Comparison of ENCODE assay signal across 21 cellular contexts in the genomic region with DNA sequence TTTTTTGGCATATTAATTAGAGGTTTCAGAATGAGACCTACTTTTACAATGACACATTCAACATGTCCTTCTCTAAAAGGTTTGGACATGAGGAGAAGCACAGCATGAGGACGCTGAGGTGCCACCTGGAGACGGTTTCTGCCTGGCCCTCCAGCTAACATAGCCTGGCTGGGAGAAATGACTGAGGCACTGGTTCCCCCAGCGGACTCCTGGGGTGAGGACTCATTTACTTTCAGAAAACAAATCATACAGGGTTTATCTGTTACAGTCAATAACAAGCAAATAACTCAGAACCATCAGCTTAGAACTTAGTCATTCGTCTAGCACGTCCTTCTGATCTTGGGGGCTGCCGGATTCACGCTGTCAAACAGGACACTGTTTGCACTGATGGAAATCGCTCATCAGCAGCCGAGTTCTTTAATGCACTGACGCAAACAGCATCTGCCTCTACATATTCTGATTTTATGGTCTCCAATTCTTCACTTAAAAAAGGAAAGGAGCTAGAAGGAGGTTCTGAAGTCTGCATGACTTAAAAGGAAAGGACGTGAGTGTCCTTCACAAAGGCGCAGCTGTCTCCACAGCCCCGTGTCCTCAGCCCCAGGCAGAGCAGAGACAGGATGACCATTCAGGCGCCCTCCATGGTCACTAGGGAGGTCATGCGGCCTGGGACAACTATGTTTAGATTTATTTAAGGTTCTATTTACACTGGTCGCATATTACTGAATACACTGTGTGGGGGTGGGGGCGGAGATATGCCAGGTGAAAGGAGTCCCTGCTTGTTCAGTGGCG. TPM values are rescaled to one million over a fixed set of nuclear protein-coding genes. Genes with fewer than 3 reads are reported as not detected.
A peak's percentile ranks its signal among the peaks of the same experiment; 100 is the strongest.
DNase-seq lines count a peak whose midpoint lies in the region; ATAC-seq, FAIRE-seq and TF ChIP-seq lines count a peak whose summit lies in the region.
"Had no signal": no experiment of that assay in that cellular context is flagged by ENCODE, and none has a peak within 500 bp of the region (broad histone marks: within the 10 kb centered on the region; RNA-seq: fewer than 3 reads in every experiment).

No MANE protein-coding gene starts in this region.

- H3K27ac ChIP-seq in OCI-LY1 (ENCODE audit: low read depth, low read length, poor library complexity, severe bottlenecking) (no peak overlapping the region), dorsolateral prefrontal cortex (peak overlapping the region in 54 of 59 donors; percentile 21 to 81 (median 60))
- H3K27ac ChIP-seq: colonic mucosa, hepatocyte, SJCRH30 had no signal

- no peak overlapping the region for H2AFZ ChIP-seq in OCI-LY1 (ENCODE audit: low read length)
- H2AFZ ChIP-seq: hepatocyte had no signal

- peaks cover 88% of the 10 kb centered on the region for H3K36me3 ChIP-seq in OCI-LY1 (ENCODE audit: insufficient read depth, low read length)

- H3K4me3 ChIP-seq in OCI-LY1 (ENCODE audit: low read depth, low read length, poor library complexity, severe bottlenecking) (no peak overlapping the region), dorsolateral prefrontal cortex (no peak overlapping the region)
- H3K4me3 ChIP-seq: colonic mucosa, HAP-1, hepatocyte, lung, SJCRH30 had no signal

- ATAC-seq in activated T-cell treated with anti-CD3 and anti-CD28 coated beads, Interleukin-2, amount 50 U/mL, for 72 hours (replicated peaks in 1 of 2): no peak
- ATAC-seq in stimulated activated effector memory CD8-positive, alpha-beta T cell treated with anti-CD3 and anti-CD28 coated beads, Interleukin-12 subunit alpha, Interleukin-12 subunit beta, amount 100 ng/mL, for 72 hours: peak; percentile 53
- ATAC-seq in HG02973 (IDR thresholded peaks at IDR 0.05; ENCODE audit: unreplicated experiment): no peak
- ATAC-seq: activated naive CD4-positive, alpha-beta T cell treated with anti-CD3 and anti-CD28 coated beads, Interleukin-2, amount 50 U/mL, for 72 hours had no signal

- TF ChIP-seq POLR2A in GM12891 (IDR thresholded peaks at IDR 0.05; ENCODE audit: low read depth, low read length): no peak

- no peak overlapping the region for H3K4me2 ChIP-seq in OCI-LY1 (ENCODE audit: low read length)
- H3K4me2 ChIP-seq: hepatocyte had no signal

- H3K79me2 ChIP-seq in OCI-LY1 (ENCODE audit: insufficient read depth, low read length): no peaks in the 10 kb centered on the region
- H3K79me2 ChIP-seq: hepatocyte had no signal

- peak overlapping the region; percentile 8 for H3K27ac Mint-ChIP-seq in activated T-cell treated with anti-CD3 and anti-CD28 coated beads, Interleukin-2, amount 50 U/mL, for 72 hours
- peak overlapping the region; percentile 81 for H3K27ac Mint-ChIP-seq in stimulated activated effector memory CD8-positive, alpha-beta T cell treated with anti-CD3 and anti-CD28 coated beads, Interleukin-12 subunit alpha, Interleukin-12 subunit beta, amount 100 ng/mL, for 72 hours

- no peaks in the 10 kb centered on the region for H4K20me1 ChIP-seq in OCI-LY1 (ENCODE audit: insufficient read depth, low read length)

- TF ChIP-seq CTCF in OCI-LY1 (IDR thresholded peaks at IDR 0.05; ENCODE audit: low read length) (peak; percentile 2; the same call in 1 of the 2 replicates), dorsolateral prefrontal cortex (IDR thresholded peaks at IDR 0.05 in 54 of 56, conservative IDR thresholded peaks at IDR 0.05 in 2 of 56; ENCODE audit: low read depth in 1 of 56, partially characterized antibody in 56 of 56) (peak in 9 of 56 donors; percentile 7 to 34 (median 15))

- no peak overlapping the region for H3K9ac ChIP-seq in OCI-LY1 (ENCODE audit: low read length)

- peaks cover 5% of the 10 kb centered on the region for H3K4me1 ChIP-seq in OCI-LY1 (ENCODE audit: insufficient read depth, low read length, severe bottlenecking)
- H3K4me1 ChIP-seq: colonic mucosa, HAP-1, SJCRH30 had no signal

- FAIRE-seq in GM12891 (lab: Jason Lieb, UNC): no peak
- FAIRE-seq: GM12892, islet of Langerhans had no signal

- H3K27me3 ChIP-seq in OCI-LY1 (ENCODE audit: insufficient read depth, low read length) (no peaks in the 10 kb centered on the region), dorsolateral prefrontal cortex (no peaks in the 10 kb centered on the region)
- H3K27me3 ChIP-seq: colonic mucosa, hepatocyte, SJCRH30 had no signal

- H3K9me3 Mint-ChIP-seq in activated T-cell treated with anti-CD3 and anti-CD28 coated beads, Interleukin-2, amount 50 U/mL, for 72 hours: no peaks in the 10 kb centered on the region
- H3K9me3 Mint-ChIP-seq in stimulated activated effector memory CD8-positive, alpha-beta T cell treated with anti-CD3 and anti-CD28 coated beads, Interleukin-12 subunit alpha, Interleukin-12 subunit beta, amount 100 ng/mL, for 72 hours: no peaks in the 10 kb centered on the region
- H3K9me3 Mint-ChIP-seq: activated naive CD4-positive, alpha-beta T cell treated with anti-CD3 and anti-CD28 coated beads, Interleukin-2, amount 50 U/mL, for 72 hours had no signal

- intact Hi-C loops in dorsolateral prefrontal cortex (cut with DNase I): no loop called here

- DNase-seq in activated T-cell treated with anti-CD3 and anti-CD28 coated beads, Interleukin-2, amount 50 U/mL, for 72 hours: no peak
- no peak for DNase-seq in activated T-cell treated with anti-CD3 and anti-CD28 coated beads for 4 hours
- DNase-seq in dorsolateral prefrontal cortex: peak in 2 of 10 donors; percentile 39 to 42
- DNase-seq in stimulated activated effector memory CD8-positive, alpha-beta T cell treated with anti-CD3 and anti-CD28 coated beads, Interleukin-12 subunit alpha, Interleukin-12 subunit beta, amount 100 ng/mL, for 72 hours (ENCODE audit: low spot score in 2 of 2): no peak
- DNase-seq in GM12891 (ENCODE audit: insufficient read length, low spot score): no peak
- DNase-seq in OCI-M2 (lab: John Stamatoyannopoulos, UW; ENCODE audit: unreplicated experiment): no peak
- DNase-seq: ACHN; activated CD4-positive, alpha-beta T cell treated with anti-CD3 and anti-CD28 coated beads, Interleukin-2, amount 50 U/mL, for 4 hours; activated T-cell treated with anti-CD3 and anti-CD28 coated beads, Interleukin-2, amount 50 U/mL, for 1 hour; colonic mucosa; DMS153; NCI-H187; SJCRH30 had no signal

- no peaks in the 10 kb centered on the region for H3K27me3 Mint-ChIP-seq in activated T-cell treated with anti-CD3 and anti-CD28 coated beads, Interleukin-2, amount 50 U/mL, for 72 hours (ENCODE audit: low read depth)

- H3K4me1 Mint-ChIP-seq in activated T-cell treated with anti-CD3 and anti-CD28 coated beads, Interleukin-2, amount 50 U/mL, for 72 hours (ENCODE audit: low read depth): no peaks in the 10 kb centered on the region
- H3K4me1 Mint-ChIP-seq in stimulated activated effector memory CD8-positive, alpha-beta T cell treated with anti-CD3 and anti-CD28 coated beads, Interleukin-12 subunit alpha, Interleukin-12 subunit beta, amount 100 ng/mL, for 72 hours: no peaks in the 10 kb centered on the region

- peaks cover 4 to 23% of the 10 kb centered on the region in 2 donors for H3K36me3 Mint-ChIP-seq in activated T-cell treated with anti-CD3 and anti-CD28 coated beads, Interleukin-2, amount 50 U/mL, for 72 hours (ENCODE audit: insufficient read depth in 2 of 2)
- H3K36me3 Mint-ChIP-seq in stimulated activated effector memory CD8-positive, alpha-beta T cell treated with anti-CD3 and anti-CD28 coated beads, Interleukin-12 subunit alpha, Interleukin-12 subunit beta, amount 100 ng/mL, for 72 hours: peaks cover 100% of the 10 kb centered on the region

- H3K9me2 ChIP-seq in OCI-LY1 (ENCODE audit: low read depth, low read length): no peaks in the 10 kb centered on the region

- H3K4me3 Mint-ChIP-seq in activated T-cell treated with anti-CD3 and anti-CD28 coated beads, Interleukin-2, amount 50 U/mL, for 72 hours: no peak overlapping the region
- H3K4me3 Mint-ChIP-seq in stimulated activated effector memory CD8-positive, alpha-beta T cell treated with anti-CD3 and anti-CD28 coated beads, Interleukin-12 subunit alpha, Interleukin-12 subunit beta, amount 100 ng/mL, for 72 hours: no peak overlapping the region

- no peaks in the 10 kb centered on the region; the same call in 1 of the 2 replicates for H3F3A ChIP-seq in OCI-LY1 (ENCODE audit: insufficient read depth, low read length)

- no peaks in the 10 kb centered on the region for H3K9me3 ChIP-seq in OCI-LY1 (ENCODE audit: low read length)
- H3K9me3 ChIP-seq: colonic mucosa, HAP-1, SJCRH30 had no signal

TF ChIP-seq in GM12891, 5 proteins besides CTCF, POLR2A, EP300 and RAD21:
- TF ChIP-seq SPI1 (IDR thresholded peaks at IDR 0.05; ENCODE audit: low read depth, low read length): no peak
- no peak for TF ChIP-seq POLR2AphosphoS5 (IDR thresholded peaks at IDR 0.05; ENCODE audit: low read depth, low read length)
- no peak for TF ChIP-seq POU2F2 (IDR thresholded peaks at IDR 0.05; ENCODE audit: low read depth, low read length)
- TF ChIP-seq PAX5 (IDR thresholded peaks at IDR 0.05; ENCODE audit: insufficient read depth, low read length, severe bottlenecking): no peak
- no peak for TF ChIP-seq TAF1 (IDR thresholded peaks at IDR 0.05; ENCODE audit: low read depth, low read length)
TF ChIP-seq in GM12891: peak in this region for 0.

RNA-seq across cellular contexts. Expression of gene CERK, which starts 44.2 kb away (rescaled TPM):
- total RNA-seq in activated T-cell treated with anti-CD3 and anti-CD28 coated beads, Interleukin-2, amount 50 U/mL, for 72 hours: 10 to 100 TPM; 38.6 to 53.1 TPM
- total RNA-seq in dorsolateral prefrontal cortex: 10 to 100 TPM; 24.8 to 72.6 (median 52.4) TPM
- 19.5 TPM for polyA plus RNA-seq in GM12891 (2012; ENCODE audit: low read depth, missing spikeins)
